Comparison of ENCODE assay signal across 28 cellular contexts in genomic region chr18:36316246-36316645, GRCh38. TPM values are rescaled to one million over a fixed set of nuclear protein-coding genes. Genes with fewer than 3 reads are reported as not detected.
DNase-seq lines count a peak whose midpoint lies in the region; ATAC-seq, FAIRE-seq and TF ChIP-seq lines count a peak whose summit lies in the region.
"Had no signal": no experiment of that assay in that cellular context is flagged by ENCODE, and none has a peak within 500 bp of the region (broad histone marks: within the 10 kb centered on the region; RNA-seq: fewer than 3 reads in every experiment).

No MANE protein-coding gene starts in this region.

- FAIRE-seq in astrocyte (lab: Jason Lieb, UNC), result no peak
- FAIRE-seq: HepG2 had no signal

- H3K27me3 Mint-ChIP-seq in astrocyte (ENCODE audit: low read depth, unreplicated experiment), result no peaks in the 10 kb centered on the region

- no peak overlapping the region for H4K91ac ChIP-seq in neuronal stem cell (ENCODE audit: low read depth, low read length, poor library complexity)

- H3K27ac Mint-ChIP-seq in astrocyte (ENCODE audit: unreplicated experiment), result no peak overlapping the region
- H3K27ac Mint-ChIP-seq: activated CD8-positive, alpha-beta T cell treated with anti-CD3 and anti-CD28 coated beads for 36 hours; activated naive CD8-positive, alpha-beta T cell treated with anti-CD3 and anti-CD28 coated beads for 36 hours; CD14-positive monocyte; dendritic cell treated with granulocyte-macrophage colony-stimulating factor and Interleukin-4, amounts not matched to agents 40 ng/mL and 50 ng/mL, for 4 days; natural killer cell; T-cell had no signal

- no peak overlapping the region for H3K18ac ChIP-seq in neuronal stem cell (ENCODE audit: low read length)

- H3K36me3 Mint-ChIP-seq in astrocyte (ENCODE audit: low read depth, unreplicated experiment), result no peaks in the 10 kb centered on the region
- H3K36me3 Mint-ChIP-seq: CD14-positive monocyte, T-cell had no signal

- no peak overlapping the region for H2BK15ac ChIP-seq in neuronal stem cell (ENCODE audit: low read length)

- ATAC-seq in HG03196 (IDR thresholded peaks at IDR 0.05; ENCODE audit: unreplicated experiment) (no peak), GM21786 (IDR thresholded peaks at IDR 0.05; ENCODE audit: unreplicated experiment) (no peak)
- ATAC-seq: activated CD8-positive, alpha-beta T cell treated with anti-CD3 and anti-CD28 coated beads for 36 hours; HepG2; natural killer cell; T-cell had no signal

- H4K8ac ChIP-seq in neuronal stem cell (ENCODE audit: low read depth, low read length), result no peak overlapping the region

- H2BK120ac ChIP-seq in neuronal stem cell (ENCODE audit: low read depth, low read length), result no peak overlapping the region

- peak overlapping the region; percentile 82 for H3K27ac ChIP-seq in astrocyte (ENCODE audit: low read depth, low read length)
- H3K27ac ChIP-seq in neuronal stem cell (replicated peaks; ENCODE audit: low read length), result peak overlapping the region; percentile 13
- H3K27ac ChIP-seq: ascending aorta, HL-60, ovary, upper lobe of left lung had no signal

- no peak overlapping the region for H3K23ac ChIP-seq in neuronal stem cell (ENCODE audit: low read depth, low read length, poor library complexity)

- DNase-seq in ELR (ENCODE audit: low read depth), result peak; percentile 34
- DNase-seq in HS-27A (ENCODE audit: low read depth), result peak; percentile 15
- DNase-seq in astrocyte (ENCODE audit: low read depth), result no peak
- DNase-seq in neuronal stem cell (ENCODE audit: low spot score), result no peak
- no peak for DNase-seq in SK-N-DZ (ENCODE audit: low spot score)
- DNase-seq: activated CD4-positive, alpha-beta T cell treated with anti-CD3 and anti-CD28 coated beads for 1 hour; activated CD8-positive, alpha-beta T cell treated with anti-CD3 and anti-CD28 coated beads for 36 hours; activated effector memory CD4-positive, alpha-beta T cell treated with anti-CD3 and anti-CD28 coated beads, Interleukin-2, amount 50 U/mL, for 16 hours; activated naive CD8-positive, alpha-beta T cell treated with anti-CD3 and anti-CD28 coated beads for 36 hours; islet precursor cell; natural killer cell; NCI-H1092 treated with DMSO at 0.1 percent for 48 hours; NCI-H187; NCI-H526; ovary; retina; SHP77 treated with DMSO at 0.1 percent for 48 hours; stimulated activated CD4-positive, alpha-beta T cell treated with anti-CD3 and anti-CD28 coated beads, Interleukin-4, amount 100 ng/mL, for 1 hour; T-cell had no signal

- H3K36me3 ChIP-seq in astrocyte (ENCODE audit: insufficient read depth, low read length) (no peaks in the 10 kb centered on the region), neuronal stem cell (replicated peaks in 1 of 2; ENCODE audit: control insufficient read depth in 2 of 2, insufficient read depth in 2 of 2, low read length in 2 of 2) (peaks cover 0 to 11% of the 10 kb centered on the region in 2 donors)
- H3K36me3 ChIP-seq: ascending aorta, ovary, upper lobe of left lung had no signal

- WGBS in neuronal stem cell (ENCODE audit: extremely low coverage in 2 of 2, insufficient read length in 2 of 2, insufficient replicate concordance in 1 of 2), 2 donors, result no CpG with 5 or more reads among the region's 2 CpGs

- no peak overlapping the region for H2BK5ac ChIP-seq in neuronal stem cell (ENCODE audit: low read length)

- no peak overlapping the region for H3K4ac ChIP-seq in neuronal stem cell (ENCODE audit: low read length)

- peaks cover 21% of the 10 kb centered on the region for H3K79me2 ChIP-seq in astrocyte (ENCODE audit: insufficient read depth, low read length)

- H3K4me2 ChIP-seq in astrocyte (ENCODE audit: low read length) (peak overlapping the region; percentile 45), neuronal stem cell (ENCODE audit: insufficient read depth, low read length, poor library complexity, severe bottlenecking) (no peak overlapping the region)

- H3K4me3 ChIP-seq in astrocyte (ENCODE audit: insufficient read depth, low read depth, low read length) (no peak overlapping the region), neuronal stem cell (ENCODE audit: low read length in 2 of 2) (no peak overlapping the region)
- H3K4me3 ChIP-seq: ascending aorta, ovary, upper lobe of left lung had no signal

- no peaks in the 10 kb centered on the region for H3K9me3 ChIP-seq in astrocyte (ENCODE audit: insufficient read depth, low read depth, low read length)
- H3K9me3 ChIP-seq in neuronal stem cell (replicated peaks in 1 of 2; ENCODE audit: control insufficient read depth in 2 of 2, insufficient read depth in 1 of 2, low read depth in 1 of 2, low read length in 2 of 2), result peaks cover 0 to 6% of the 10 kb centered on the region in 2 donors
- H3K9me3 ChIP-seq: ovary had no signal

- H3K4me1 Mint-ChIP-seq in astrocyte (ENCODE audit: low read depth, unreplicated experiment), result peaks cover 36% of the 10 kb centered on the region
- H3K4me1 Mint-ChIP-seq: activated naive CD8-positive, alpha-beta T cell treated with anti-CD3 and anti-CD28 coated beads for 36 hours; CD14-positive monocyte; central memory CD8-positive, alpha-beta T cell; natural killer cell; T-cell had no signal

- TF ChIP-seq CTCF in astrocyte (IDR thresholded peaks at IDR 0.05; ENCODE audit: insufficient read depth, low read depth, low read length), result no peak

- no peak overlapping the region for H3K4me3 Mint-ChIP-seq in astrocyte (ENCODE audit: unreplicated experiment)
- H3K4me3 Mint-ChIP-seq: activated CD8-positive, alpha-beta T cell treated with anti-CD3 and anti-CD28 coated beads for 36 hours; activated naive CD8-positive, alpha-beta T cell treated with anti-CD3 and anti-CD28 coated beads for 36 hours; CD14-positive monocyte; central memory CD8-positive, alpha-beta T cell; dendritic cell treated with granulocyte-macrophage colony-stimulating factor and Interleukin-4, amounts not matched to agents 40 ng/mL and 50 ng/mL, for 4 days; natural killer cell; T-cell had no signal

- peaks cover 8% of the 10 kb centered on the region for H3K79me1 ChIP-seq in neuronal stem cell (ENCODE audit: low read depth, low read length)

- no peak overlapping the region for H2AK5ac ChIP-seq in neuronal stem cell (ENCODE audit: low read depth, low read length)

- no peak overlapping the region for H2AFZ ChIP-seq in astrocyte (ENCODE audit: low read depth, low read length)
- H2AFZ ChIP-seq in neuronal stem cell (ENCODE audit: low read length), result no peak overlapping the region

- no peak overlapping the region for H3K14ac ChIP-seq in neuronal stem cell (ENCODE audit: low read length)

- H4K20me1 ChIP-seq in astrocyte (ENCODE audit: insufficient read depth, low read length), result no peaks in the 10 kb centered on the region

- H3K4me1 ChIP-seq in astrocyte (ENCODE audit: insufficient read depth, low read length), result peaks cover 40% of the 10 kb centered on the region
- peaks cover 15 to 27% of the 10 kb centered on the region in 2 donors for H3K4me1 ChIP-seq in neuronal stem cell (ENCODE audit: control insufficient read depth in 2 of 2, insufficient read depth in 1 of 2, low read depth in 1 of 2, low read length in 2 of 2)
- H3K4me1 ChIP-seq: upper lobe of left lung had no signal

- H3K9ac ChIP-seq in astrocyte (ENCODE audit: low read length), result peak overlapping the region; percentile 73
- no peak overlapping the region for H3K9ac ChIP-seq in neuronal stem cell (ENCODE audit: low read depth, low read length, poor library complexity)

- H3K27me3 ChIP-seq in astrocyte (ENCODE audit: insufficient read depth, low read length) (no peaks in the 10 kb centered on the region), neuronal stem cell (ENCODE audit: control insufficient read depth in 3 of 3, insufficient read depth in 3 of 3, low read depth in 1 of 3, low read length in 3 of 3) (no peaks in the 10 kb centered on the region)
- H3K27me3 ChIP-seq: ascending aorta, ovary, upper lobe of left lung had no signal

- no peak overlapping the region for H2BK12ac ChIP-seq in neuronal stem cell (ENCODE audit: low read length)

- H3K9me3 Mint-ChIP-seq in astrocyte (ENCODE audit: unreplicated experiment), result peaks cover 18% of the 10 kb centered on the region
- H3K9me3 Mint-ChIP-seq: natural killer cell had no signal

RNA-seq across cellular contexts. Expression of gene FHOD3, which starts 18.7 kb away (rescaled TPM):
- total RNA-seq in astrocyte, result 5.9 and 6.1 TPM in 2 replicates
- polyA plus RNA-seq in neuronal stem cell (2013, experiment 1 of 2), result 32.6 TPM
- polyA plus RNA-seq in neuronal stem cell (2013, experiment 2 of 2), result 31.7 TPM
- 41.1 and 43.7 TPM in 2 replicates for polyA plus RNA-seq in SK-N-DZ (2014; cell fraction: cytosol; rRNA removed)
- 24.2 and 44.3 TPM in 2 replicates for polyA plus RNA-seq in SK-N-DZ (2014; cell fraction: nucleus; rRNA removed)
- total RNA-seq: activated CD8-positive, alpha-beta T cell treated with anti-CD3 and anti-CD28 coated beads for 36 hours; activated naive CD8-positive, alpha-beta T cell treated with anti-CD3 and anti-CD28 coated beads for 36 hours; natural killer cell had no signal
- polyA plus RNA-seq: CD14-positive monocyte, HepG2 had no signal

Comparison
In these comparisons a context has a peak if more than half of its experiments do, and no peak if none do; other contexts are left out.
1. DNase-seq: peak in ELR (single experiment) and HS-27A (single experiment); none in astrocyte (single experiment), neuronal stem cell (single experiment) and SK-N-DZ (single experiment).